25 cellular contexts compared by ENCODE assay signal in the genomic region with DNA sequence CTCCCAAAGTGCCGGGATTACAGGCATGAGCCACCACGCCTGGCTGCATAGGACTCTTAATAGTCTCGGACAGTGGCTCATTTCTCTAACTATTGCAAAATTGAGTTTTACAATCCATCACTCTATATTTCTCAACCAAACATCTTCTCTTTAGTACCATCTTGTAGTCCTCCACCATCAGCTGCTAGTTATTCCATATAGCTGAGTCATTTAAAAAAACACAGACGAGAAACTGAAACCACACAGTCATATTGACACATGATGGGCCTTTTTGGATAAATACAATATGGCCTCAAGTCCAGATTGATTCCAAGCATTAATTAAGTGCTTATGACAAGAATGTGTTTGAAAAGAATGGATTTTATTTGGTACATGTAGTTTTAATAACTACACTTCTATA.
"Had no signal": no experiment of that assay in that cellular context is flagged by ENCODE, and none has a peak within 500 bp of the region (broad histone marks: within the 10 kb centered on the region; RNA-seq: fewer than 3 reads in every experiment).

No MANE protein-coding gene starts in this region.

- H3K27me3 ChIP-seq: ascending aorta, cardiac muscle cell, colonic mucosa, esophagus squamous epithelium, left lung, testis had no signal

- H3K27ac ChIP-seq: ascending aorta, cardiac muscle cell, colonic mucosa, epithelial cell of prostate, esophagus squamous epithelium, left lung, lower lobe of right lung, testis had no signal

- H3K4me1 Mint-ChIP-seq: activated CD4-positive, alpha-beta memory T cell treated with anti-CD3 and anti-CD28 coated beads, Interleukin-2, amount 10 ng/mL, durations not matched to agents 7 days and 5 days; activated CD4-positive, alpha-beta T cell treated with anti-CD3 and anti-CD28 coated beads, Interleukin-2, amount 10 ng/mL, durations not matched to agents 7 days and 5 days; activated naive CD4-positive, alpha-beta T cell treated with anti-CD3 and anti-CD28 coated beads, Interleukin-2, amount 10 ng/mL, durations not matched to agents 7 days and 5 days; activated naive CD8-positive, alpha-beta T cell treated with anti-CD3 and anti-CD28 coated beads, Interleukin-2, amount 10 ng/mL, durations not matched to agents 7 days and 5 days; nephron had no signal

- H3K9me3 ChIP-seq: ascending aorta, colonic mucosa, esophagus squamous epithelium, lower lobe of right lung, testis had no signal

- H3K9me3 Mint-ChIP-seq: activated CD4-positive, alpha-beta T cell treated with anti-CD3 and anti-CD28 coated beads, Interleukin-2, amount 10 ng/mL, durations not matched to agents 7 days and 5 days; activated naive CD4-positive, alpha-beta T cell treated with anti-CD3 and anti-CD28 coated beads, Interleukin-2, amount 10 ng/mL, durations not matched to agents 7 days and 5 days; activated naive CD8-positive, alpha-beta T cell treated with anti-CD3 and anti-CD28 coated beads, Interleukin-2, amount 10 ng/mL, durations not matched to agents 7 days and 5 days; brain; nephron had no signal

- DNase-seq: activated CD4-positive, alpha-beta memory T cell treated with anti-CD3 and anti-CD28 coated beads, Interleukin-2, amount 10 ng/mL, durations not matched to agents 7 days and 5 days; activated CD4-positive, alpha-beta T cell treated with anti-CD3 and anti-CD28 coated beads for 1 hour; activated CD4-positive, alpha-beta T cell treated with anti-CD3 and anti-CD28 coated beads, Interleukin-2, amount 10 ng/mL, durations not matched to agents 7 days and 5 days; activated CD8-positive, alpha-beta memory T cell treated with anti-CD3 and anti-CD28 coated beads, Interleukin-2, amount 50 U/mL, for 48 hours; activated gamma-delta T cell; activated naive CD4-positive, alpha-beta T cell treated with anti-CD3 and anti-CD28 coated beads, Interleukin-2, amount 10 ng/mL, durations not matched to agents 7 days and 5 days; activated naive CD8-positive, alpha-beta T cell treated with anti-CD3 and anti-CD28 coated beads, Interleukin-2, amount 10 ng/mL, durations not matched to agents 7 days and 5 days; activated T-cell treated with anti-CD3 and anti-CD28 coated beads, Interleukin-2, amount 50 U/mL, for 24 hours; cerebellar nuclear complex; colonic mucosa; effector CD8-positive, alpha-beta T cell; esophagus squamous epithelium; lower lobe of right lung; right cardiac atrium; stimulated activated CD4-positive, alpha-beta T cell treated with anti-CD3 and anti-CD28 coated beads, Interleukin-2, amount 100 ng/mL, for 48 hours; stimulated activated naive CD8-positive, alpha-beta T cell treated with anti-CD3 and anti-CD28 coated beads, Interleukin-15, Interleukin-2, amounts not matched to agents 100 U/mL and 50 U/mL, for 24 hours; T1000; testis; trophoblast cell had no signal

- H3K27me3 Mint-ChIP-seq: activated CD4-positive, alpha-beta memory T cell treated with anti-CD3 and anti-CD28 coated beads, Interleukin-2, amount 10 ng/mL, durations not matched to agents 7 days and 5 days; activated CD4-positive, alpha-beta T cell treated with anti-CD3 and anti-CD28 coated beads, Interleukin-2, amount 10 ng/mL, durations not matched to agents 7 days and 5 days; activated naive CD4-positive, alpha-beta T cell treated with anti-CD3 and anti-CD28 coated beads, Interleukin-2, amount 10 ng/mL, durations not matched to agents 7 days and 5 days; activated naive CD8-positive, alpha-beta T cell treated with anti-CD3 and anti-CD28 coated beads, Interleukin-2, amount 10 ng/mL, durations not matched to agents 7 days and 5 days; activated T-cell treated with anti-CD3 and anti-CD28 coated beads, Interleukin-2, amount 50 U/mL, for 24 hours; brain had no signal

- ATAC-seq: left lung; lower lobe of right lung; right cardiac atrium; stimulated activated naive CD8-positive, alpha-beta T cell treated with anti-CD3 and anti-CD28 coated beads, Interleukin-15, Interleukin-2, amounts not matched to agents 100 U/mL and 50 U/mL, for 24 hours had no signal

- H3K4me3 ChIP-seq: ascending aorta, cardiac muscle cell, colonic mucosa, esophagus squamous epithelium, left lung, lower lobe of right lung, testis had no signal

- H3K4me1 ChIP-seq: ascending aorta, colonic mucosa, esophagus squamous epithelium, left lung, lower lobe of right lung, testis had no signal

- H3K27ac Mint-ChIP-seq: activated CD4-positive, alpha-beta memory T cell treated with anti-CD3 and anti-CD28 coated beads, Interleukin-2, amount 10 ng/mL, durations not matched to agents 7 days and 5 days; activated CD4-positive, alpha-beta T cell treated with anti-CD3 and anti-CD28 coated beads, Interleukin-2, amount 10 ng/mL, durations not matched to agents 7 days and 5 days; activated naive CD4-positive, alpha-beta T cell treated with anti-CD3 and anti-CD28 coated beads, Interleukin-2, amount 10 ng/mL, durations not matched to agents 7 days and 5 days; activated naive CD8-positive, alpha-beta T cell treated with anti-CD3 and anti-CD28 coated beads, Interleukin-2, amount 10 ng/mL, durations not matched to agents 7 days and 5 days; activated T-cell treated with anti-CD3 and anti-CD28 coated beads, Interleukin-2, amount 50 U/mL, for 24 hours; brain; nephron had no signal

- H3K36me3 ChIP-seq: ascending aorta, cardiac muscle cell, colonic mucosa, esophagus squamous epithelium, left lung, lower lobe of right lung had no signal

- H3K4me3 Mint-ChIP-seq: activated CD4-positive, alpha-beta memory T cell treated with anti-CD3 and anti-CD28 coated beads, Interleukin-2, amount 10 ng/mL, durations not matched to agents 7 days and 5 days; activated CD4-positive, alpha-beta T cell treated with anti-CD3 and anti-CD28 coated beads, Interleukin-2, amount 10 ng/mL, durations not matched to agents 7 days and 5 days; activated naive CD4-positive, alpha-beta T cell treated with anti-CD3 and anti-CD28 coated beads, Interleukin-2, amount 10 ng/mL, durations not matched to agents 7 days and 5 days; activated naive CD8-positive, alpha-beta T cell treated with anti-CD3 and anti-CD28 coated beads, Interleukin-2, amount 10 ng/mL, durations not matched to agents 7 days and 5 days; activated T-cell treated with anti-CD3 and anti-CD28 coated beads, Interleukin-2, amount 50 U/mL, for 24 hours; brain; nephron had no signal

- H3K36me3 Mint-ChIP-seq: activated naive CD4-positive, alpha-beta T cell treated with anti-CD3 and anti-CD28 coated beads, Interleukin-2, amount 10 ng/mL, durations not matched to agents 7 days and 5 days; activated naive CD8-positive, alpha-beta T cell treated with anti-CD3 and anti-CD28 coated beads, Interleukin-2, amount 10 ng/mL, durations not matched to agents 7 days and 5 days; brain had no signal
